8 cellular contexts compared by ENCODE assay signal in the genomic region with DNA sequence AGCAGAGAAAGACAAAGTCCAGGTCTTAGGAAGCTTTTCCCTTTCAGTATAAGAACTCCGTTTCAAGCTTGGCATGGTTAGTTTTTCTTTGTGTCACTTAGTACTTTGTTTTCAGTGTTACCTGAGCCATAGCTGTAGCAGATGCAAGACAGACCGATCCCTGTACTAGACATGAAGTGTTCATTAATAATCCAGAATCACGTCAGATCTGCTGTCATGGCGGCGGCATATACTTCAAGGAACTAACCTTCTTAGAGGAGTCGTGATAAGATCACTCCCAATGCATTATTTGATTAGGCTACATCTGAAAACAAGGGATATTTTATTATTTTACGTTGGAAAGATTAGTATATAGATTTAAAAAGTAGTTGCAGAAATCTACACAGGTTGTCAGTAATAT.
"Had no signal": no experiment of that assay in that cellular context is flagged by ENCODE, and none has a peak within 500 bp of the region (broad histone marks: within the 10 kb centered on the region; RNA-seq: fewer than 3 reads in every experiment).

No MANE protein-coding gene starts in this region.

- H3K9me3 ChIP-seq: HAP-1 had no signal

- DNase-seq: GM23248, GOT3, H7, HFFc6, IMR-90 had no signal

- H3K27ac ChIP-seq: GM23248, HL-60 had no signal

- H3K4me3 ChIP-seq: GM23248, HAP-1, K562 had no signal

- H3K4me1 ChIP-seq: HAP-1 had no signal
